23 cellular contexts compared by ENCODE assay signal in the genomic region with DNA sequence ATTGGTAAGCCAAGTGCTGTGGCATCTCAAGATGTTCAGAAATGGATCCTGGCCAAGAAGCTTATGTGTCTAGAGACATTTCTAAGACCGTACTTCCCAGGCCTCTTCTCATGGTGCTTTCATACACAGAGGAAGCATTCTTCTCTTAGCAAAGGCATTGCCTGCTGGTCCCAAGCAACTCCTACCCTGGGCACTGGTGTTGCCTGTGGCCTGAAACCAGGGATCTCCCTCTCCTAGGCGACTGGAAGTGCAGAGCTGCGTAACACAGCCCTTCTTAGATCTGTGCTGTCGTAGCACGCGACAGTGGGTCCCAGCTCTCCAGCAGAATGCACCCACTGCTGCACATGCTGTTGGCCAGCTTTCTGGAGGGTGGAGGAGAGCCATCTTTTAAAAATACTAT.
DNase-seq lines count a peak whose midpoint lies in the region; TF ChIP-seq lines count a peak whose summit lies in the region.
"Had no signal": no experiment of that assay in that cellular context is flagged by ENCODE, and none has a peak within 500 bp of the region (broad histone marks: within the 10 kb centered on the region; RNA-seq: fewer than 3 reads in every experiment).

No MANE protein-coding gene starts in this region.

- no CpG with 5 or more reads among the region's 6 CpGs for WGBS in H9 (ENCODE audit: extremely low coverage, insufficient read length, low lambda C conversion rate)

- H3K14ac ChIP-seq in H9 (ENCODE audit: insufficient read depth, low read length) = no peak overlapping the region

- H3K23ac ChIP-seq in H9 (ENCODE audit: insufficient read length, low read depth, low read length) = no peak overlapping the region

- H3K27me3 Mint-ChIP-seq in H9 (ENCODE audit: low read depth) = no peaks in the 10 kb centered on the region
- H3K27me3 Mint-ChIP-seq: activated B cell treated with CpG ODN at 0.5 μM for 24 hours; activated naive CD4-positive, alpha-beta T cell treated with anti-CD3 and anti-CD28 coated beads, Interleukin-2, amount 10 ng/mL, durations not matched to agents 7 days and 5 days; activated T-cell treated with anti-CD3 and anti-CD28 coated beads, Interleukin-2, amount 50 U/mL, for 24 hours had no signal

- H3T11ph ChIP-seq in H9 (ENCODE audit: low read length) = no peak overlapping the region

- no peaks in the 10 kb centered on the region for H3K23me2 ChIP-seq in H9 (ENCODE audit: insufficient read length, low read depth, low read length, poor library complexity, severe bottlenecking)

- H3K4me1 Mint-ChIP-seq in H9 = peaks cover 11 to 13% of the 10 kb centered on the region in 2 experiments
- H3K4me1 Mint-ChIP-seq: activated naive CD4-positive, alpha-beta T cell treated with anti-CD3 and anti-CD28 coated beads, Interleukin-2, amount 10 ng/mL, durations not matched to agents 7 days and 5 days had no signal

- no peaks in the 10 kb centered on the region; a peak in 2 of 7 replicates for H3K36me3 Mint-ChIP-seq in H9 (ENCODE audit: insufficient read depth in 1 of 3, low read depth in 3 of 3)
- H3K36me3 Mint-ChIP-seq: activated naive CD4-positive, alpha-beta T cell treated with anti-CD3 and anti-CD28 coated beads, Interleukin-2, amount 10 ng/mL, durations not matched to agents 7 days and 5 days had no signal

- no peak overlapping the region for H4K8ac ChIP-seq in H9 (replicated peaks; ENCODE audit: insufficient read length, low read depth, low read length)

- no peak overlapping the region for H4K91ac ChIP-seq in H9 (ENCODE audit: insufficient read length, low read depth, low read length)

- H3K27ac ChIP-seq in H9 (ENCODE audit: insufficient read length, low read depth, low read length) (no peak overlapping the region), coronary artery (peak overlapping the region; percentile 36 to 47)
- H3K27ac ChIP-seq: 22Rv1, foreskin keratinocyte, transverse colon had no signal

- no peak overlapping the region for H2BK5ac ChIP-seq in H9 (ENCODE audit: insufficient read length, low read length)

- H2BK12ac ChIP-seq in H9 (ENCODE audit: insufficient read length, low read depth, low read length) = no peak overlapping the region

- H3K27me3 ChIP-seq in H9 (ENCODE audit: insufficient read depth, low read length) = no peaks in the 10 kb centered on the region
- H3K27me3 ChIP-seq: foreskin keratinocyte, MG63, transverse colon had no signal

- H4K20me1 ChIP-seq in H9 (ENCODE audit: control insufficient read depth, insufficient read depth, insufficient read length) = no peaks in the 10 kb centered on the region

- no peak overlapping the region for H3K4ac ChIP-seq in H9 (ENCODE audit: low read depth, low read length)

- DNase-seq in DMS79 treated with DMSO at 0.1 percent for 48 hours (lab: John Stamatoyannopoulos, UW) (peak; percentile 25), DMS79 (lab: John Stamatoyannopoulos, UW) (no peak), H9 (no peak), coronary artery (ENCODE audit: low spot score) (no peak), occipital lobe (lab: John Stamatoyannopoulos, UW) (peak; percentile 28), GM10248 (ENCODE audit: extremely low spot score) (no peak), UCSD-AML1 (lab: John Stamatoyannopoulos, UW; ENCODE audit: unreplicated experiment) (no peak)
- DNase-seq in activated CD4-positive, alpha-beta T cell treated with anti-CD3 and anti-CD28 coated beads, Interleukin-2, amount 50 U/mL, for 4 hours = no peak
- DNase-seq: activated B cell treated with CpG ODN at 0.5 μM for 24 hours; activated CD8-positive, alpha-beta memory T cell treated with anti-CD3 and anti-CD28 coated beads for 24 hours; activated naive CD4-positive, alpha-beta T cell treated with anti-CD3 and anti-CD28 coated beads, Interleukin-2, amount 10 ng/mL, durations not matched to agents 7 days and 5 days; activated T-cell treated with anti-CD3 and anti-CD28 coated beads, Interleukin-2, amount 50 U/mL, for 24 hours; effector CD8-positive, alpha-beta T cell; foreskin keratinocyte; MG63; mucosa of descending colon; NCI-H1436; NCI-H2171; stimulated activated CD4-positive, alpha-beta T cell treated with anti-CD3 and anti-CD28 coated beads, Interleukin-4, amount 100 ng/mL, for 1 hour; stimulated activated naive CD8-positive, alpha-beta T cell treated with anti-CD3 and anti-CD28 coated beads, Interleukin-15, Interleukin-2, amounts not matched to agents 100 U/mL and 50 U/mL, for 24 hours; transverse colon had no signal

- H3K27ac Mint-ChIP-seq in H9 = peak overlapping the region in 2 of 3 experiments; percentile 39 to 74; a peak in 4 of 7 replicates
- H3K27ac Mint-ChIP-seq: activated B cell treated with CpG ODN at 0.5 μM for 24 hours; activated naive CD4-positive, alpha-beta T cell treated with anti-CD3 and anti-CD28 coated beads, Interleukin-2, amount 10 ng/mL, durations not matched to agents 7 days and 5 days; activated T-cell treated with anti-CD3 and anti-CD28 coated beads, Interleukin-2, amount 50 U/mL, for 24 hours; T-helper 2 cell treated with Interferon-gamma antibody and Interleukin-4, amounts not matched to agents 5 μg/mL and 100 μg/mL, for 36 hours had no signal

- CTCF ChIA-PET in GM10248 (lab: Yijun Ruan, JAX) = interaction anchor here (0.8 to 1.5 kb wide), 3 partner anchors 10 to 36 kb away, joined by 4 to 5 read pairs (median 4); no protein-coding TSS in a partner anchor

- no peak overlapping the region for H2AK5ac ChIP-seq in H9 (ENCODE audit: insufficient read length, low read length)

- no peaks in the 10 kb centered on the region for H3K9me3 ChIP-seq in H9 (ENCODE audit: control insufficient read depth, low read depth, low read length)
- H3K9me3 ChIP-seq: MG63, mucosa of descending colon, transverse colon had no signal

- no peak overlapping the region for H3K56ac ChIP-seq in H9 (ENCODE audit: insufficient read length, low read depth, low read length)

- no peak overlapping the region for H2BK20ac ChIP-seq in H9 (ENCODE audit: low read depth, low read length, poor library complexity, severe bottlenecking)

- TF ChIP-seq CTCF in H9 (conservative IDR thresholded peaks at IDR 0.05) (no peak), coronary artery (IDR thresholded peaks at IDR 0.05) (no peak), GM10248 (IDR thresholded peaks at IDR 0.05; ENCODE audit: control extremely low read depth, extremely low read depth, low read depth, missing control alignments) (no peak)

- no peak overlapping the region for H3K4me3 ChIP-seq in coronary artery
- H3K4me3 ChIP-seq: MG63, mucosa of descending colon, transverse colon had no signal

- no peak overlapping the region for H2BK120ac ChIP-seq in H9 (ENCODE audit: low read depth, low read length, poor library complexity, severe bottlenecking)

- H2AFZ ChIP-seq in H9 (ENCODE audit: low read length) = no peak overlapping the region

- no peak overlapping the region for H3K18ac ChIP-seq in H9 (ENCODE audit: insufficient read length, low read depth, low read length)

- H3K4me2 ChIP-seq in H9 (ENCODE audit: insufficient read depth, insufficient read length, low read length) = no peak overlapping the region

- no peak overlapping the region for H4K5ac ChIP-seq in H9 (ENCODE audit: insufficient read length, low read depth, low read length)

- H3K4me3 Mint-ChIP-seq in H9 = no peak overlapping the region
- H3K4me3 Mint-ChIP-seq: activated B cell treated with CpG ODN at 0.5 μM for 24 hours; activated naive CD4-positive, alpha-beta T cell treated with anti-CD3 and anti-CD28 coated beads, Interleukin-2, amount 10 ng/mL, durations not matched to agents 7 days and 5 days; activated T-cell treated with anti-CD3 and anti-CD28 coated beads, Interleukin-2, amount 50 U/mL, for 24 hours; T-helper 2 cell treated with Interferon-gamma antibody and Interleukin-4, amounts not matched to agents 5 μg/mL and 100 μg/mL, for 36 hours had no signal

- POLR2A ChIA-PET in GM10248 (lab: Yijun Ruan, JAX) = interaction anchor here (0.5 kb wide), 1 partner anchor 15 kb away, joined by 3 read pairs; no protein-coding TSS in a partner anchor

- no peaks in the 10 kb centered on the region for H3K79me2 ChIP-seq in H9 (ENCODE audit: insufficient read depth, low read length)

- H3K79me1 ChIP-seq in H9 (ENCODE audit: insufficient read depth, low read depth, low read length, poor library complexity, severe bottlenecking) = no peaks in the 10 kb centered on the region

- H3K9me3 Mint-ChIP-seq in H9 = no peaks in the 10 kb centered on the region
- H3K9me3 Mint-ChIP-seq: activated B cell treated with CpG ODN at 0.5 μM for 24 hours; activated naive CD4-positive, alpha-beta T cell treated with anti-CD3 and anti-CD28 coated beads, Interleukin-2, amount 10 ng/mL, durations not matched to agents 7 days and 5 days; activated T-cell treated with anti-CD3 and anti-CD28 coated beads, Interleukin-2, amount 50 U/mL, for 24 hours; T-helper 2 cell treated with Interferon-gamma antibody and Interleukin-4, amounts not matched to agents 5 μg/mL and 100 μg/mL, for 36 hours had no signal

- H2BK15ac ChIP-seq in H9 (ENCODE audit: low read depth, low read length) = no peak overlapping the region

- H3K9ac ChIP-seq in H9 (ENCODE audit: extremely low read depth, insufficient read length, low read length) = no peak overlapping the region

- peaks cover 6% of the 10 kb centered on the region; the same call in 1 of the 2 replicates for H3K4me1 ChIP-seq in H9 (ENCODE audit: insufficient read depth, low read length)

Comparison
In these comparisons a context has a peak if more than half of its experiments do, and no peak if none do; other contexts are left out.
1. DNase-seq: peak in DMS79 treated with DMSO at 0.1 percent for 48 hours (single experiment) and occipital lobe (single experiment); none in DMS79 (single experiment), H9 (single experiment), coronary artery (single experiment), GM10248 (single experiment), UCSD-AML1 (single experiment) and activated CD4-positive, alpha-beta T cell treated with anti-CD3 and anti-CD28 coated beads, Interleukin-2, amount 50 U/mL, for 4 hours (0 of 2).